Comparison of ENCODE assay signal across 8 cellular contexts in genomic region chr12:40225984-40226602, GRCh38. TPM values are rescaled to one million over a fixed set of nuclear protein-coding genes. Genes with fewer than 3 reads are reported as not detected.
A peak's percentile ranks its signal among the peaks of the same experiment; 100 is the strongest.
DNase-seq lines count a peak whose midpoint lies in the region; ATAC-seq and TF ChIP-seq lines count a peak whose summit lies in the region.

No MANE protein-coding gene starts in this region.

- no peak for DNase-seq in left ventricle myocardium inferior
- DNase-seq in Right ventricle myocardium superior: no peak
- no peak for DNase-seq in coronary artery (ENCODE audit: low spot score)
- DNase-seq in NCI-H446 treated with DMSO at 0.1 percent for 48 hours (lab: John Stamatoyannopoulos, UW): no peak
- no peak for DNase-seq in activated CD4-positive, alpha-beta T cell treated with anti-CD3 and anti-CD28 coated beads, Interleukin-2, amount 50 U/mL, for 1 hour
- no peak for DNase-seq in CD4-positive, alpha-beta memory T cell

- H3K9me3 ChIP-seq in left ventricle myocardium inferior (replicated peaks) (no peaks in the 10 kb centered on the region), stomach smooth muscle (ENCODE audit: control insufficient read depth in 2 of 2, low read length in 2 of 2) (no peaks in the 10 kb centered on the region)
- no peaks in the 10 kb centered on the region for H3K9me3 ChIP-seq in CD4-positive, alpha-beta memory T cell (ENCODE audit: control insufficient read depth in 1 of 2, low read length in 2 of 2)

- no peak for ATAC-seq in Right ventricle myocardium superior (ENCODE audit: poor library complexity)
- peak; percentile 66 for ATAC-seq in HG03342 (IDR thresholded peaks at IDR 0.05; ENCODE audit: unreplicated experiment)

- CTCF ChIA-PET in CD4-positive, alpha-beta memory T cell (lab: Charles Lee; ENCODE audit: partially characterized antibody): no interaction called here

- H3K9ac ChIP-seq in stomach smooth muscle (ENCODE audit: low read length in 2 of 2): peak overlapping the region; percentile 78 to 92

- peaks cover 6 to 19% (median 13%) of the 10 kb centered on the region in 4 donors for H3K4me1 Mint-ChIP-seq in CD4-positive, alpha-beta memory T cell

- H3K27me3 Mint-ChIP-seq in CD4-positive, alpha-beta memory T cell: peaks cover 27 to 28% of the 10 kb centered on the region in 2 donors

- TF ChIP-seq CTCF in left ventricle myocardium inferior (IDR thresholded peaks at IDR 0.05; ENCODE audit: borderline replicate concordance) (no peak), coronary artery (IDR thresholded peaks at IDR 0.05) (no peak)

- no peak overlapping the region for H3K27ac Mint-ChIP-seq in CD4-positive, alpha-beta memory T cell

- H3K27ac ChIP-seq in left ventricle myocardium inferior (replicated peaks): peak overlapping the region; percentile 94
- H3K27ac ChIP-seq in coronary artery: peak overlapping the region; percentile 93 to 95
- peak overlapping the region; percentile 86 for H3K27ac ChIP-seq in stomach smooth muscle (ENCODE audit: low read length)
- H3K27ac ChIP-seq in CD4-positive, alpha-beta memory T cell (ENCODE audit: low read depth, low read length): no peak overlapping the region

- intact Hi-C loops in left ventricle myocardium inferior (cut with micrococcal nuclease): no loop called here
- intact Hi-C loops in Right ventricle myocardium superior (cut with DNase I): no loop called here
- intact Hi-C loops in CD4-positive, alpha-beta memory T cell (cut with micrococcal nuclease): no loop called here

- H3K36me3 Mint-ChIP-seq in CD4-positive, alpha-beta memory T cell: no peaks in the 10 kb centered on the region

- H3K36me3 ChIP-seq in left ventricle myocardium inferior (no peaks in the 10 kb centered on the region), stomach smooth muscle (ENCODE audit: control insufficient read depth in 2 of 2, insufficient read depth in 2 of 2, low read length in 2 of 2) (no peaks in the 10 kb centered on the region)
- no peaks in the 10 kb centered on the region for H3K36me3 ChIP-seq in CD4-positive, alpha-beta memory T cell (ENCODE audit: insufficient read depth, low read length)

- peaks cover 65% of the 10 kb centered on the region for H3K4me1 ChIP-seq in left ventricle myocardium inferior
- H3K4me1 ChIP-seq in stomach smooth muscle (ENCODE audit: control insufficient read depth, insufficient read depth, low read length): no peaks in the 10 kb centered on the region
- peaks cover 8% of the 10 kb centered on the region for H3K4me1 ChIP-seq in CD4-positive, alpha-beta memory T cell (ENCODE audit: insufficient read depth, low read length)

- H3K9me3 Mint-ChIP-seq in CD4-positive, alpha-beta memory T cell: peaks cover 0 to 11% (median 2%) of the 10 kb centered on the region in 8 donors

- H3K4me3 Mint-ChIP-seq in CD4-positive, alpha-beta memory T cell: peak overlapping the region in 2 of 8 donors; percentile 69 to 71

- H3K27me3 ChIP-seq in left ventricle myocardium inferior (ENCODE audit: low read depth) (no peaks in the 10 kb centered on the region), stomach smooth muscle (ENCODE audit: control insufficient read depth in 1 of 2, insufficient read depth in 2 of 2, low read length in 2 of 2) (no peaks in the 10 kb centered on the region)
- H3K27me3 ChIP-seq in CD4-positive, alpha-beta memory T cell (ENCODE audit: insufficient read depth, low read length): no peaks in the 10 kb centered on the region

- H3K4me3 ChIP-seq in left ventricle myocardium inferior (peak overlapping the region; percentile 79), coronary artery (peak overlapping the region; percentile 88), stomach smooth muscle (ENCODE audit: low read length in 2 of 2) (peak overlapping the region; percentile 63 to 86)
- no peak overlapping the region for H3K4me3 ChIP-seq in CD4-positive, alpha-beta memory T cell (ENCODE audit: low read length in 2 of 2)

- POLR2A ChIA-PET in CD4-positive, alpha-beta memory T cell (lab: Charles Lee; ENCODE audit: partially characterized antibody): no interaction called here

RNA-seq across cellular contexts. Expression of gene LRRK2, which starts 1.3 kb away (rescaled TPM):
- total RNA-seq in left ventricle myocardium inferior (6.7 TPM), Right ventricle myocardium superior (7.4 TPM)
- under 1 TPM; 0.39 to 0.76 TPM for total RNA-seq in CD4-positive, alpha-beta memory T cell
- polyA plus RNA-seq in CD4-positive, alpha-beta memory T cell: under 1 TPM in 1 of 2 donors, not detected in 1; 0.10 TPM

Comparison
In these comparisons a context has a peak if more than half of its experiments do, and no peak if none do; other contexts are left out.
1. H3K4me3 ChIP-seq: peak in left ventricle myocardium inferior (single experiment), coronary artery (single experiment) and stomach smooth muscle (2 of 2); none in CD4-positive, alpha-beta memory T cell (0 of 2).